In genomic region chr3:178646205-178646604, GRCh38 we compare ENCODE assay signal across 28 cellular contexts.
DNase-seq lines count a peak whose midpoint lies in the region; ATAC-seq and TF ChIP-seq lines count a peak whose summit lies in the region.
"Had no signal": no experiment of that assay in that cellular context is flagged by ENCODE, and none has a peak within 500 bp of the region (broad histone marks: within the 10 kb centered on the region; RNA-seq: fewer than 3 reads in every experiment).

No MANE protein-coding gene starts in this region.

- H2BK12ac ChIP-seq in mesenchymal stem cell (ENCODE audit: low read length in 2 of 2) = no peak overlapping the region

- H3K14ac ChIP-seq in mesenchymal stem cell (ENCODE audit: low read length in 2 of 2) = no peak overlapping the region

- H3K4me1 Mint-ChIP-seq in brain = peaks cover 9% of the 10 kb centered on the region
- H3K4me1 Mint-ChIP-seq: H9, nephron progenitor cell had no signal

- H3K9ac ChIP-seq in mesenchymal stem cell (ENCODE audit: low read length) (no peak overlapping the region), PC-3 (ENCODE audit: low read length) (no peak overlapping the region)

- intact Hi-C loops in PC-3 (cut with micrococcal nuclease) = no loop called here

- no peaks in the 10 kb centered on the region for H4K20me1 ChIP-seq in PC-3 (ENCODE audit: low read length)

- peak; percentile 12 for DNase-seq in AG08395 (ENCODE audit: low spot score)
- peak; percentile 23 for DNase-seq in NCI-H1694 treated with DMSO at 0.1 percent for 48 hours (lab: John Stamatoyannopoulos, UW)
- DNase-seq in mesenchymal stem cell = peak; percentile 3
- no peak for DNase-seq in dermis blood vessel endothelial cell
- DNase-seq in PC-3 = no peak
- DNase-seq in GM19240 (ENCODE audit: insufficient read length, low spot score) = no peak
- no peak for DNase-seq in SHP77 treated with DMSO at 0.1 percent for 48 hours (lab: John Stamatoyannopoulos, UW)
- DNase-seq: ACHN; activated CD4-positive, alpha-beta T cell treated with anti-CD3 and anti-CD28 coated beads, Interleukin-2, amount 50 U/mL, for 48 hours; activated CD4-positive, CD25-positive, alpha-beta regulatory T cell; activated effector memory CD4-positive, alpha-beta T cell treated with Interleukin-2 at 50 U/mL for 16 hours; body of pancreas; colonic mucosa; H9; KBM-7; left ventricle myocardium inferior; midbrain; MV-4-11; NCI-H2029 treated with DMSO at 0.1 percent for 48 hours; nephron progenitor cell; pancreas; right lobe of liver; stimulated activated CD4-positive, alpha-beta T cell treated with anti-CD3 and anti-CD28 coated beads, Interleukin-15, amount 100 ng/mL, for 24 hours; stimulated activated CD8-positive, alpha-beta memory T cell treated with anti-CD3 and anti-CD28 coated beads, Interleukin-4, amount 100 ng/mL, for 48 hours; T1000; upper lobe of left lung had no signal

- H3K9me3 ChIP-seq in mesenchymal stem cell (ENCODE audit: control insufficient read depth, low read length) = no peaks in the 10 kb centered on the region
- H3K9me3 ChIP-seq in PC-3 (ENCODE audit: low read length) = no peaks in the 10 kb centered on the region
- H3K9me3 ChIP-seq: body of pancreas, colonic mucosa, pancreas, right lobe of liver, upper lobe of left lung had no signal

- no peak overlapping the region for H3K4ac ChIP-seq in mesenchymal stem cell (ENCODE audit: low read depth in 1 of 2, low read length in 2 of 2)

- H3K27me3 ChIP-seq in mesenchymal stem cell (ENCODE audit: control insufficient read depth in 1 of 2, insufficient read depth in 1 of 2, low read length in 2 of 2) (no peaks in the 10 kb centered on the region), PC-3 (ENCODE audit: low read length) (no peaks in the 10 kb centered on the region)
- H3K27me3 ChIP-seq: body of pancreas, colonic mucosa, pancreas, right lobe of liver, upper lobe of left lung had no signal

- H3F3A ChIP-seq in PC-3 (ENCODE audit: low read length, unreplicated experiment) = no peaks in the 10 kb centered on the region

- no peak for ATAC-seq in PC-3
- ATAC-seq: body of pancreas, right lobe of liver had no signal

- H3K23ac ChIP-seq in mesenchymal stem cell (ENCODE audit: low read length in 2 of 2) = no peak overlapping the region

- no TSS peak for BruUV-seq in PC-3 (replicated peaks; lab: Mats Ljungman, UMichigan)

- no peak overlapping the region for H2AFZ ChIP-seq in mesenchymal stem cell (ENCODE audit: low read depth, low read length)
- no peak overlapping the region for H2AFZ ChIP-seq in PC-3 (ENCODE audit: low read length)

- WGBS in mesenchymal stem cell = 86% methylated on average over 1 of the region's 1 CpG

- no peak overlapping the region for H4K91ac ChIP-seq in mesenchymal stem cell (ENCODE audit: low read length)

- no peak overlapping the region for H3K18ac ChIP-seq in mesenchymal stem cell (ENCODE audit: low read depth in 1 of 2, low read length in 2 of 2)

- no peaks in the 10 kb centered on the region for H3K9me2 ChIP-seq in PC-3 (replicated peaks; ENCODE audit: low read length)

- POLR2A ChIA-PET in PC-3 (lab: Charles Lee; ENCODE audit: unreplicated experiment) = no interaction called here

- no peaks in the 10 kb centered on the region for H3K4me1 ChIP-seq in mesenchymal stem cell (ENCODE audit: control insufficient read depth, insufficient read depth, low read depth, low read length)
- H3K4me1 ChIP-seq in PC-3 (ENCODE audit: insufficient read depth, low read length) = no peaks in the 10 kb centered on the region
- H3K4me1 ChIP-seq: body of pancreas, colonic mucosa, left ventricle myocardium inferior, pancreas, right lobe of liver, upper lobe of left lung had no signal

- no peak overlapping the region for H3K4me3 Mint-ChIP-seq in brain
- H3K4me3 Mint-ChIP-seq: H9, nephron progenitor cell had no signal

- H2BK5ac ChIP-seq in mesenchymal stem cell (ENCODE audit: low read depth, low read length, poor library complexity, severe bottlenecking) = no peak overlapping the region

- no peaks in the 10 kb centered on the region for H3K36me3 ChIP-seq in mesenchymal stem cell (ENCODE audit: control insufficient read depth in 1 of 2, insufficient read depth in 2 of 2, low read depth in 1 of 2, low read length in 2 of 2)
- no peaks in the 10 kb centered on the region for H3K36me3 ChIP-seq in PC-3 (ENCODE audit: low read depth, low read length)
- H3K36me3 ChIP-seq: colonic mucosa, left ventricle myocardium inferior, pancreas, right lobe of liver, upper lobe of left lung had no signal

- no peaks in the 10 kb centered on the region for H3K27me3 Mint-ChIP-seq in brain

- no peak for TF ChIP-seq CTCF in brain (conservative IDR thresholded peaks at IDR 0.05)
- no peak for TF ChIP-seq CTCF in PC-3 (conservative IDR thresholded peaks at IDR 0.05; ENCODE audit: low read depth, low read length)

- H4K8ac ChIP-seq in mesenchymal stem cell (ENCODE audit: low read length) = no peak overlapping the region

- no peak overlapping the region for H3K4me3 ChIP-seq in mesenchymal stem cell (ENCODE audit: insufficient read depth in 1 of 2, low read depth in 1 of 2, low read length in 2 of 2)
- H3K4me3 ChIP-seq in PC-3 (ENCODE audit: low read length) = no peak overlapping the region
- H3K4me3 ChIP-seq: body of pancreas, colonic mucosa, left ventricle myocardium inferior, pancreas, right lobe of liver, upper lobe of left lung had no signal

- CTCF ChIA-PET in PC-3 (lab: Charles Lee) = no interaction called here

- no peaks in the 10 kb centered on the region for H3K79me2 ChIP-seq in PC-3 (ENCODE audit: low read length)

- no peak overlapping the region for H2BK15ac ChIP-seq in mesenchymal stem cell (ENCODE audit: low read depth, poor library complexity, severe bottlenecking)

- no peak overlapping the region for H3K27ac ChIP-seq in mesenchymal stem cell (ENCODE audit: low read length, poor library complexity, severe bottlenecking)
- H3K27ac ChIP-seq in PC-3 (ENCODE audit: low read length) = no peak overlapping the region
- H3K27ac ChIP-seq: body of pancreas, C4-2B, colonic mucosa, left ventricle myocardium inferior, pancreas, right lobe of liver, upper lobe of left lung had no signal

- H3K27ac Mint-ChIP-seq in brain = peak overlapping the region in 3 of 5 experiments; percentile 44 to 68 (median 51)
- H3K27ac Mint-ChIP-seq: H9, nephron progenitor cell had no signal

- H3K36me3 Mint-ChIP-seq in brain = peaks cover 5% of the 10 kb centered on the region

- H2BK120ac ChIP-seq in mesenchymal stem cell (ENCODE audit: low read depth, low read length) = no peak overlapping the region

- no peak overlapping the region for H2AK5ac ChIP-seq in mesenchymal stem cell (ENCODE audit: low read length, severe bottlenecking)

- H3K9me3 Mint-ChIP-seq in brain = peaks cover 3 to 19% (median 13%) of the 10 kb centered on the region in 5 experiments

- H3K4me2 ChIP-seq in mesenchymal stem cell (ENCODE audit: low read length, poor library complexity, severe bottlenecking) (no peak overlapping the region), PC-3 (ENCODE audit: low read length) (no peak overlapping the region)

- no peaks in the 10 kb centered on the region for H3K79me1 ChIP-seq in mesenchymal stem cell (replicated peaks; ENCODE audit: low read length, poor library complexity, severe bottlenecking)

Comparison
In these comparisons a context has a peak if more than half of its experiments do, and no peak if none do; other contexts are left out.
1. DNase-seq: peak in AG08395 (single experiment), NCI-H1694 treated with DMSO at 0.1 percent for 48 hours (single experiment) and mesenchymal stem cell (single experiment); none in dermis blood vessel endothelial cell (single experiment), PC-3 (single experiment), GM19240 (single experiment) and SHP77 treated with DMSO at 0.1 percent for 48 hours (single experiment).